Comparison of ENCODE assay signal across 20 cellular contexts in the genomic region with DNA sequence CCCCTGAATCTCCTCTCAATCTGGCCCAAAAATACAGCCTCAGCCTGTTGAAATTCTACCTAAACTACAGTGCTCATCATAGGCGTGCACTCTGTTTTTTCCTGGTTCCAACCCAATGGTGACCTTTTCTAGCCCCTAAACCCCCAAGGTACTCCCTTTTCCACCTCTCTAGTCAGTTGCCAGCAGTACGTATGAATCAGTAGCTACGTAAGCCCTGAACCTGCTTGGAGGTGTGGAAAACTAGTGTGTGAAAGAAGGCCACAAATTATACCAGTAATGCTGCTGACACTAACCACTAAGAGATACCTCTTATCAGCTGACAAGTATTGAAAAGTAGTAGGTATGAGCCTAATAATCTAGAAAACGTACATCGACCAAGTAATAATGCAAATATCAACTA.
DNase-seq lines count a peak whose midpoint lies in the region; ATAC-seq and TF ChIP-seq lines count a peak whose summit lies in the region.
"Had no signal": no experiment of that assay in that cellular context is flagged by ENCODE, and none has a peak within 500 bp of the region (broad histone marks: within the 10 kb centered on the region; RNA-seq: fewer than 3 reads in every experiment).

No MANE protein-coding gene starts in this region.

- CTCF ChIA-PET in MCF 10A (lab: Yijun Ruan, JAX), result no interaction called here
- CTCF ChIA-PET in mammary epithelial cell (lab: Charles Lee; ENCODE audit: low non-redundant PET), result no interaction called here
- CTCF ChIA-PET in activated B cell treated with CpG ODN at 0.5 μM for 24 hours (lab: Charles Lee), result interaction anchor here (0.7 kb wide), 1 partner anchor 84 kb away, joined by 3 read pairs; no protein-coding TSS in a partner anchor

- H3K36me3 ChIP-seq in mammary epithelial cell (ENCODE audit: insufficient read depth, low read length), result no peaks in the 10 kb centered on the region
- no peaks in the 10 kb centered on the region for H3K36me3 ChIP-seq in ovary
- H3K36me3 ChIP-seq: sigmoid colon, tibial artery had no signal

- no peaks in the 10 kb centered on the region for H3K27me3 ChIP-seq in mammary epithelial cell (ENCODE audit: insufficient read depth, low read length)
- no peaks in the 10 kb centered on the region for H3K27me3 ChIP-seq in ovary
- H3K27me3 ChIP-seq: sigmoid colon, tibial artery had no signal

- H3K9me3 ChIP-seq in mammary epithelial cell (replicated peaks; ENCODE audit: insufficient read depth, low read length), result no peaks in the 10 kb centered on the region
- no peaks in the 10 kb centered on the region for H3K9me3 ChIP-seq in ovary
- H3K9me3 ChIP-seq: sigmoid colon, tibial artery had no signal

- TF ChIP-seq POLR2A in ovary (IDR thresholded peaks at IDR 0.05), result no peak

- POLR2A ChIA-PET in MCF 10A (lab: Yijun Ruan, JAX) (interaction anchor here (0.7 to 0.8 kb wide), 2 partner anchors 14 to 26 kb away, joined by 3 to 4 read pairs; no protein-coding TSS in a partner anchor), activated B cell treated with CpG ODN at 0.5 μM for 24 hours (lab: Charles Lee) (interaction anchor here (0.7 to 1.9 kb wide), 2 partner anchors 60 to 342 kb away, joined by 3 to 8 read pairs; no protein-coding TSS in a partner anchor)

- peaks cover 4% of the 10 kb centered on the region for H3K79me2 ChIP-seq in mammary epithelial cell (ENCODE audit: insufficient read depth, low read length)

- ATAC-seq in activated B cell treated with CpG ODN at 0.5 μM for 24 hours (ENCODE audit: low read depth) (no peak), naive B cell (ENCODE audit: low read depth in 2 of 2) (no peak), Right ventricle myocardium inferior (no peak)
- ATAC-seq: left cardiac atrium; natural killer cell treated with Interleukin-12 subunit alpha and Interleukin-12 subunit beta and Interleukin-15 and Interleukin-18, amount 100 ng/mL, for 72 hours had no signal

- intact Hi-C loops in MCF 10A (cut with micrococcal nuclease), result no loop called here
- intact Hi-C loops in mammary epithelial cell (cut with micrococcal nuclease), result no loop called here
- intact Hi-C loops in activated B cell treated with CpG ODN at 0.5 μM for 24 hours (cut with micrococcal nuclease), result no loop called here
- intact Hi-C loops in ovary (cut with DNase I), result no loop called here
- intact Hi-C loops in Right ventricle myocardium inferior (cut with DNase I), result no loop called here

- no peak overlapping the region for H3K4me2 ChIP-seq in mammary epithelial cell (ENCODE audit: insufficient read depth, low read depth, low read length)

- DNase-seq in MCF 10A (ENCODE audit: unreplicated experiment) (no peak), mammary epithelial cell (no peak), activated B cell treated with CpG ODN at 0.5 μM for 24 hours (no peak), naive B cell (no peak), ovary (no peak), Right ventricle myocardium inferior (ENCODE audit: missing footprints) (no peak)
- no peak for DNase-seq in activated effector memory CD4-positive, alpha-beta T cell treated with Interleukin-2 at 50 U/mL for 16 hours
- DNase-seq: activated gamma-delta T cell treated with Interleukin-2 at 50 U/mL for 16 hours, DMS79, head of caudate nucleus, IMR-90, left cardiac atrium, NCI-H1436, NCI-H748 treated with DMSO at 0.1 percent for 48 hours, OCI-M1, SHP77, sigmoid colon, tibial artery had no signal

- H3K4me3 ChIP-seq in mammary epithelial cell (replicated peaks in 1 of 3; ENCODE audit: insufficient read depth in 1 of 3, low read depth in 2 of 3, low read length in 3 of 3), result no peak overlapping the region
- H3K4me3 ChIP-seq in ovary, result no peak overlapping the region
- H3K4me3 ChIP-seq: sigmoid colon, tibial artery had no signal

- H3K36me3 Mint-ChIP-seq in MCF 10A (ENCODE audit: insufficient read depth, unreplicated experiment) (peaks cover 83% of the 10 kb centered on the region), activated B cell treated with CpG ODN at 0.5 μM for 24 hours (ENCODE audit: low read depth) (peaks cover 10% of the 10 kb centered on the region), naive B cell (peaks cover 0 to 17% of the 10 kb centered on the region in 2 donors)
- H3K36me3 Mint-ChIP-seq: natural killer cell treated with Interleukin-12 subunit alpha and Interleukin-12 subunit beta and Interleukin-15 and Interleukin-18, amount 100 ng/mL, for 72 hours had no signal

- BruUV-seq in MCF 10A (replicated peaks; lab: Mats Ljungman, UMichigan) (no TSS peak), mammary epithelial cell (replicated peaks; lab: Mats Ljungman, UMichigan) (no TSS peak)

- H3K9me3 Mint-ChIP-seq in MCF 10A (ENCODE audit: unreplicated experiment) (no peaks in the 10 kb centered on the region), activated B cell treated with CpG ODN at 0.5 μM for 24 hours (no peaks in the 10 kb centered on the region), naive B cell (no peaks in the 10 kb centered on the region)
- H3K9me3 Mint-ChIP-seq: natural killer cell treated with Interleukin-12 subunit alpha and Interleukin-12 subunit beta and Interleukin-15 and Interleukin-18, amount 100 ng/mL, for 72 hours had no signal

- WGBS in mammary epithelial cell (ENCODE audit: low coverage, missing lambda C conversion rate), result 100% methylated on average over 5 of the region's 5 CpGs
- WGBS in ovary, 3 donors, result 79 to 81% (median 79%) methylated on average over 5 of the region's 5 CpGs

- H3K4me1 ChIP-seq in mammary epithelial cell (ENCODE audit: insufficient read depth, low read length) (peaks cover 15% of the 10 kb centered on the region), ovary (ENCODE audit: insufficient read depth) (peaks cover 18% of the 10 kb centered on the region)

- no peaks in the 10 kb centered on the region for H4K20me1 ChIP-seq in mammary epithelial cell (ENCODE audit: insufficient read depth, low read length)

- H3K27me3 Mint-ChIP-seq in MCF 10A (ENCODE audit: insufficient read depth, unreplicated experiment) (no peaks in the 10 kb centered on the region), activated B cell treated with CpG ODN at 0.5 μM for 24 hours (no peaks in the 10 kb centered on the region), naive B cell (no peaks in the 10 kb centered on the region)
- H3K27me3 Mint-ChIP-seq: natural killer cell treated with Interleukin-12 subunit alpha and Interleukin-12 subunit beta and Interleukin-15 and Interleukin-18, amount 100 ng/mL, for 72 hours had no signal

- in situ Hi-C loops in mammary epithelial cell (cut with MboI; ENCODE audit: low sequenced_read_pairs in 2 of 2), result no loop called here

- peaks cover 31% of the 10 kb centered on the region for H3K4me1 Mint-ChIP-seq in MCF 10A (ENCODE audit: insufficient read depth, unreplicated experiment)
- H3K4me1 Mint-ChIP-seq in activated B cell treated with CpG ODN at 0.5 μM for 24 hours, result peaks cover 80% of the 10 kb centered on the region
- H3K4me1 Mint-ChIP-seq in naive B cell, result peaks cover 61 to 90% (median 65%) of the 10 kb centered on the region in 3 donors

- H3K27ac ChIP-seq in mammary epithelial cell (ENCODE audit: insufficient read depth, low read depth, low read length), result no peak overlapping the region
- H3K27ac ChIP-seq in ovary, result no peak overlapping the region
- H3K27ac ChIP-seq: sigmoid colon, tibial artery, VCaP had no signal

- no peak overlapping the region for H3K9ac ChIP-seq in mammary epithelial cell (ENCODE audit: insufficient read depth, low read length)

- H3K27ac Mint-ChIP-seq in MCF 10A (ENCODE audit: low read depth, unreplicated experiment) (peak overlapping the region; percentile 17), activated B cell treated with CpG ODN at 0.5 μM for 24 hours (peak overlapping the region; percentile 42), naive B cell (peak overlapping the region; percentile 1 to 93 (median 68))
- H3K27ac Mint-ChIP-seq: natural killer cell treated with Interleukin-12 subunit alpha and Interleukin-12 subunit beta and Interleukin-15 and Interleukin-18, amount 100 ng/mL, for 72 hours had no signal

- no peak for TF ChIP-seq CTCF in MCF 10A (IDR thresholded peaks at IDR 0.05; ENCODE audit: unreplicated experiment)
- TF ChIP-seq CTCF in mammary epithelial cell (conservative IDR thresholded peaks at IDR 0.05 in 1 of 2, IDR thresholded peaks at IDR 0.05 in 1 of 2; ENCODE audit: extremely low read depth in 1 of 2, insufficient read depth in 1 of 2, low read depth in 1 of 2, low read length in 2 of 2), result no peak
- no peak for TF ChIP-seq CTCF in activated B cell treated with CpG ODN at 0.5 μM for 24 hours (IDR thresholded peaks at IDR 0.05)
- no peak for TF ChIP-seq CTCF in ovary (IDR thresholded peaks at IDR 0.05)

- no peak for TF ChIP-seq EP300 in ovary (IDR thresholded peaks at IDR 0.05)

- H2AFZ ChIP-seq in mammary epithelial cell (ENCODE audit: low read depth, low read length), result no peak overlapping the region

- H3K4me3 Mint-ChIP-seq in MCF 10A (ENCODE audit: unreplicated experiment), result no peak overlapping the region
- H3K4me3 Mint-ChIP-seq in activated B cell treated with CpG ODN at 0.5 μM for 24 hours, result no peak overlapping the region
- peak overlapping the region in 4 of 8 donors; percentile 2 to 68 (median 44) for H3K4me3 Mint-ChIP-seq in naive B cell
- H3K4me3 Mint-ChIP-seq: natural killer cell treated with Interleukin-12 subunit alpha and Interleukin-12 subunit beta and Interleukin-15 and Interleukin-18, amount 100 ng/mL, for 72 hours had no signal

- dilution Hi-C loops in mammary epithelial cell (cut with HindIII; ENCODE audit: low sequenced_read_pairs), result no loop called here

Comparison
In these comparisons a context has a peak if more than half of its experiments do, and no peak if none do; other contexts are left out.
1. H3K27ac Mint-ChIP-seq: peak in every context shown above with its lines; median percentile 68 in naive B cell; 42 in activated B cell treated with CpG ODN at 0.5 μM for 24 hours; 17 in MCF 10A.